In genomic region chr2:233061591-233062446, GRCh38 we compare ENCODE assay signal across 1 cellular context.
TF ChIP-seq lines count a peak whose summit lies in the region.

No MANE protein-coding gene starts in this region.

TF ChIP-seq in HepG2, 621 proteins besides CTCF, POLR2A, EP300 and RAD21 (continued from another document and continues in another):
- TF ChIP-seq, protein P1, sequence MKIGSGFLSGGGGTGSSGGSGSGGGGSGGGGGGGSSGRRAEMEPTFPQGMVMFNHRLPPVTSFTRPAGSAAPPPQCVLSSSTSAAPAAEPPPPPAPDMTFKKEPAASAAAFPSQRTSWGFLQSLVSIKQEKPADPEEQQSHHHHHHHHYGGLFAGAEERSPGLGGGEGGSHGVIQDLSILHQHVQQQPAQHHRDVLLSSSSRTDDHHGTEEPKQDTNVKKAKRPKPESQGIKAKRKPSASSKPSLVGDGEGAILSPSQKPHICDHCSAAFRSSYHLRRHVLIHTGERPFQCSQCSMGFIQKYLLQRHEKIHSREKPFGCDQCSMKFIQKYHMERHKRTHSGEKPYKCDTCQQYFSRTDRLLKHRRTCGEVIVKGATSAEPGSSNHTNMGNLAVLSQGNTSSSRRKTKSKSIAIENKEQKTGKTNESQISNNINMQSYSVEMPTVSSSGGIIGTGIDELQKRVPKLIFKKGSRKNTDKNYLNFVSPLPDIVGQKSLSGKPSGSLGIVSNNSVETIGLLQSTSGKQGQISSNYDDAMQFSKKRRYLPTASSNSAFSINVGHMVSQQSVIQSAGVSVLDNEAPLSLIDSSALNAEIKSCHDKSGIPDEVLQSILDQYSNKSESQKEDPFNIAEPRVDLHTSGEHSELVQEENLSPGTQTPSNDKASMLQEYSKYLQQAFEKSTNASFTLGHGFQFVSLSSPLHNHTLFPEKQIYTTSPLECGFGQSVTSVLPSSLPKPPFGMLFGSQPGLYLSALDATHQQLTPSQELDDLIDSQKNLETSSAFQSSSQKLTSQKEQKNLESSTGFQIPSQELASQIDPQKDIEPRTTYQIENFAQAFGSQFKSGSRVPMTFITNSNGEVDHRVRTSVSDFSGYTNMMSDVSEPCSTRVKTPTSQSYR (CRISPR knock-in tag; IDR thresholded peaks at IDR 0.05; ENCODE audit: borderline replicate concordance) = peak; percentile 40; the same call in 1 of the 2 replicates
- TF ChIP-seq ZNF484 (CRISPR knock-in tag; IDR thresholded peaks at IDR 0.05; ENCODE audit: borderline replicate concordance, low read depth) (no peak), AKAP8 (CRISPR knock-in tag; IDR thresholded peaks at IDR 0.05) (no peak; the same call in 1 of the 2 replicates), ESRRA (CRISPR knock-in tag; IDR thresholded peaks at IDR 0.05; ENCODE audit: low read depth) (peak; percentile 83; the same call in 1 of the 2 replicates), ZNF143 (CRISPR knock-in tag; IDR thresholded peaks at IDR 0.05) (no peak), PHF5A (CRISPR knock-in tag; IDR thresholded peaks at IDR 0.05; ENCODE audit: low read depth, unreplicated experiment) (peak; percentile 81), ZFP82 (CRISPR knock-in tag; IDR thresholded peaks at IDR 0.05; ENCODE audit: borderline replicate concordance) (no peak), HNRNPK (IDR thresholded peaks at IDR 0.05; ENCODE audit: low read depth, low read length, poor library complexity, severe bottlenecking) (no peak), FUBP1 (CRISPR knock-in tag; IDR thresholded peaks at IDR 0.05; ENCODE audit: borderline replicate concordance) (0 out of 2 replicates have a peak, but pooled peaks have one; percentile 8), RBM22 (optimal IDR thresholded peaks at IDR 0.05; ENCODE audit: low read length) (peak; percentile 21), GMEB1 (CRISPR knock-in tag; IDR thresholded peaks at IDR 0.05; ENCODE audit: borderline replicate concordance) (peak; percentile 52; the same call in 1 of the 2 replicates), MBD4 (IDR thresholded peaks at IDR 0.05; ENCODE audit: borderline replicate concordance, low read length) (no peak), MAFK (conservative IDR thresholded peaks at IDR 0.05 in 1 of 2, IDR thresholded peaks at IDR 0.05 in 1 of 2; ENCODE audit: low read length in 2 of 2) (no peak), ZNF142 (CRISPR knock-in tag; IDR thresholded peaks at IDR 0.05) (no peak; the same call in 1 of the 2 replicates), ZSCAN12 (CRISPR knock-in tag; IDR thresholded peaks at IDR 0.05) (no peak), ZNF263 (CRISPR knock-in tag; IDR thresholded peaks at IDR 0.05) (no peak), JUNB (CRISPR knock-in tag; IDR thresholded peaks at IDR 0.05; ENCODE audit: borderline replicate concordance) (no peak), SP4 (CRISPR knock-in tag; IDR thresholded peaks at IDR 0.05) (no peak; the same call in 1 of the 2 replicates)
- TF ChIP-seq, protein P2, sequence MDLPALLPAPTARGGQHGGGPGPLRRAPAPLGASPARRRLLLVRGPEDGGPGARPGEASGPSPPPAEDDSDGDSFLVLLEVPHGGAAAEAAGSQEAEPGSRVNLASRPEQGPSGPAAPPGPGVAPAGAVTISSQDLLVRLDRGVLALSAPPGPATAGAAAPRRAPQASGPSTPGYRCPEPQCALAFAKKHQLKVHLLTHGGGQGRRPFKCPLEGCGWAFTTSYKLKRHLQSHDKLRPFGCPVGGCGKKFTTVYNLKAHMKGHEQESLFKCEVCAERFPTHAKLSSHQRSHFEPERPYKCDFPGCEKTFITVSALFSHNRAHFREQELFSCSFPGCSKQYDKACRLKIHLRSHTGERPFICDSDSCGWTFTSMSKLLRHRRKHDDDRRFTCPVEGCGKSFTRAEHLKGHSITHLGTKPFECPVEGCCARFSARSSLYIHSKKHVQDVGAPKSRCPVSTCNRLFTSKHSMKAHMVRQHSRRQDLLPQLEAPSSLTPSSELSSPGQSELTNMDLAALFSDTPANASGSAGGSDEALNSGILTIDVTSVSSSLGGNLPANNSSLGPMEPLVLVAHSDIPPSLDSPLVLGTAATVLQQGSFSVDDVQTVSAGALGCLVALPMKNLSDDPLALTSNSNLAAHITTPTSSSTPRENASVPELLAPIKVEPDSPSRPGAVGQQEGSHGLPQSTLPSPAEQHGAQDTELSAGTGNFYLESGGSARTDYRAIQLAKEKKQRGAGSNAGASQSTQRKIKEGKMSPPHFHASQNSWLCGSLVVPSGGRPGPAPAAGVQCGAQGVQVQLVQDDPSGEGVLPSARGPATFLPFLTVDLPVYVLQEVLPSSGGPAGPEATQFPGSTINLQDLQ (CRISPR knock-in tag; IDR thresholded peaks at IDR 0.05) = no peak
- TF ChIP-seq, protein P3, sequence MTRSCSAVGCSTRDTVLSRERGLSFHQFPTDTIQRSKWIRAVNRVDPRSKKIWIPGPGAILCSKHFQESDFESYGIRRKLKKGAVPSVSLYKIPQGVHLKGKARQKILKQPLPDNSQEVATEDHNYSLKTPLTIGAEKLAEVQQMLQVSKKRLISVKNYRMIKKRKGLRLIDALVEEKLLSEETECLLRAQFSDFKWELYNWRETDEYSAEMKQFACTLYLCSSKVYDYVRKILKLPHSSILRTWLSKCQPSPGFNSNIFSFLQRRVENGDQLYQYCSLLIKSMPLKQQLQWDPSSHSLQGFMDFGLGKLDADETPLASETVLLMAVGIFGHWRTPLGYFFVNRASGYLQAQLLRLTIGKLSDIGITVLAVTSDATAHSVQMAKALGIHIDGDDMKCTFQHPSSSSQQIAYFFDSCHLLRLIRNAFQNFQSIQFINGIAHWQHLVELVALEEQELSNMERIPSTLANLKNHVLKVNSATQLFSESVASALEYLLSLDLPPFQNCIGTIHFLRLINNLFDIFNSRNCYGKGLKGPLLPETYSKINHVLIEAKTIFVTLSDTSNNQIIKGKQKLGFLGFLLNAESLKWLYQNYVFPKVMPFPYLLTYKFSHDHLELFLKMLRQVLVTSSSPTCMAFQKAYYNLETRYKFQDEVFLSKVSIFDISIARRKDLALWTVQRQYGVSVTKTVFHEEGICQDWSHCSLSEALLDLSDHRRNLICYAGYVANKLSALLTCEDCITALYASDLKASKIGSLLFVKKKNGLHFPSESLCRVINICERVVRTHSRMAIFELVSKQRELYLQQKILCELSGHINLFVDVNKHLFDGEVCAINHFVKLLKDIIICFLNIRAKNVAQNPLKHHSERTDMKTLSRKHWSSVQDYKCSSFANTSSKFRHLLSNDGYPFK (CRISPR knock-in tag; IDR thresholded peaks at IDR 0.05; ENCODE audit: borderline replicate concordance) = peak; percentile 79
- TF ChIP-seq, protein P4, sequence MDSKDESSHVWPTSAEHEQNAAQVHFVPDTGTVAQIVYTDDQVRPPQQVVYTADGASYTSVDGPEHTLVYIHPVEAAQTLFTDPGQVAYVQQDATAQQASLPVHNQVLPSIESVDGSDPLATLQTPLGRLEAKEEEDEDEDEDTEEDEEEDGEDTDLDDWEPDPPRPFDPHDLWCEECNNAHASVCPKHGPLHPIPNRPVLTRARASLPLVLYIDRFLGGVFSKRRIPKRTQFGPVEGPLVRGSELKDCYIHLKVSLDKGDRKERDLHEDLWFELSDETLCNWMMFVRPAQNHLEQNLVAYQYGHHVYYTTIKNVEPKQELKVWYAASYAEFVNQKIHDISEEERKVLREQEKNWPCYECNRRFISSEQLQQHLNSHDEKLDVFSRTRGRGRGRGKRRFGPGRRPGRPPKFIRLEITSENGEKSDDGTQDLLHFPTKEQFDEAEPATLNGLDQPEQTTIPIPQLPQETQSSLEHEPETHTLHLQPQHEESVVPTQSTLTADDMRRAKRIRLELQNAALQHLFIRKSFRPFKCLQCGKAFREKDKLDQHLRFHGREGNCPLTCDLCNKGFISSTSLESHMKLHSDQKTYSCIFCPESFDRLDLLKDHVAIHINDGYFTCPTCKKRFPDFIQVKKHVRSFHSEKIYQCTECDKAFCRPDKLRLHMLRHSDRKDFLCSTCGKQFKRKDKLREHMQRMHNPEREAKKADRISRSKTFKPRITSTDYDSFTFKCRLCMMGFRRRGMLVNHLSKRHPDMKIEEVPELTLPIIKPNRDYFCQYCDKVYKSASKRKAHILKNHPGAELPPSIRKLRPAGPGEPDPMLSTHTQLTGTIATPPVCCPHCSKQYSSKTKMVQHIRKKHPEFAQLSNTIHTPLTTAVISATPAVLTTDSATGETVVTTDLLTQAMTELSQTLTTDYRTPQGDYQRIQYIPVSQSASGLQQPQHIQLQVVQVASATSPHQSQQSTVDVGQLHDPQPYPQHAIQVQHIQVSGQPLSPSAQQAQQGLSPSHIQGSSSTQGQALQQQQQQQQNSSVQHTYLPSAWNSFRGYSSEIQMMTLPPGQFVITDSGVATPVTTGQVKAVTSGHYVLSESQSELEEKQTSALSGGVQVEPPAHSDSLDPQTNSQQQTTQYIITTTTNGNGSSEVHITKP (CRISPR knock-in tag; IDR thresholded peaks at IDR 0.05; ENCODE audit: low read depth) = 0 out of 2 replicates have a peak, but pooled peaks have one; percentile 69
- TF ChIP-seq, protein P5, sequence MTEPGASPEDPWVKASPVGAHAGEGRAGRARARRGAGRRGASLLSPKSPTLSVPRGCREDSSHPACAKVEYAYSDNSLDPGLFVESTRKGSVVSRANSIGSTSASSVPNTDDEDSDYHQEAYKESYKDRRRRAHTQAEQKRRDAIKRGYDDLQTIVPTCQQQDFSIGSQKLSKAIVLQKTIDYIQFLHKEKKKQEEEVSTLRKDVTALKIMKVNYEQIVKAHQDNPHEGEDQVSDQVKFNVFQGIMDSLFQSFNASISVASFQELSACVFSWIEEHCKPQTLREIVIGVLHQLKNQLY (CRISPR knock-in tag; IDR thresholded peaks at IDR 0.05) = no peak; the same call in 1 of the 2 replicates
